9 cellular contexts compared by ENCODE assay signal in genomic region chr9:83154087-83154736, GRCh38.
DNase-seq lines count a peak whose midpoint lies in the region; ATAC-seq and TF ChIP-seq lines count a peak whose summit lies in the region.
"Had no signal": no experiment of that assay in that cellular context is flagged by ENCODE, and none has a peak within 500 bp of the region (broad histone marks: within the 10 kb centered on the region; RNA-seq: fewer than 3 reads in every experiment).

No MANE protein-coding gene starts in this region.

- no peaks in the 10 kb centered on the region for H3K27me3 ChIP-seq in sigmoid colon

- TF ChIP-seq EP300 in sigmoid colon (IDR thresholded peaks at IDR 0.05), result no peak

- no peaks in the 10 kb centered on the region for H3K36me3 ChIP-seq in sigmoid colon

- intact Hi-C loops in sigmoid colon (cut with DNase I), result no loop called here

- peak; percentile 14 for DNase-seq in RPMI7951 (ENCODE audit: low read depth)
- DNase-seq in myocyte (ENCODE audit: low read depth), result peak; percentile 26
- no peak for DNase-seq in GOT3 (lab: John Stamatoyannopoulos, UW)
- DNase-seq in sigmoid colon, result no peak
- DNase-seq in activated naive CD4-positive, alpha-beta T cell (lab: John Stamatoyannopoulos, UW), result no peak
- no peak for DNase-seq in stimulated activated CD4-positive, alpha-beta T cell treated with anti-CD3 and anti-CD28 coated beads, Interleukin-4, amount 100 ng/mL, for 1 hour

- H3K27ac ChIP-seq in sigmoid colon, result no peak overlapping the region
- H3K27ac ChIP-seq: VCaP had no signal

- H3K9me3 ChIP-seq in sigmoid colon, result no peaks in the 10 kb centered on the region

- ATAC-seq in GM18873 (IDR thresholded peaks at IDR 0.05; ENCODE audit: low FRiP score, unreplicated experiment) (peak; percentile 97), HG02870 (IDR thresholded peaks at IDR 0.05; ENCODE audit: unreplicated experiment) (peak; percentile 97)

- H3K4me1 ChIP-seq in sigmoid colon, result no peaks in the 10 kb centered on the region

- no peak overlapping the region for H3K4me3 ChIP-seq in sigmoid colon

- TF ChIP-seq CTCF in sigmoid colon (IDR thresholded peaks at IDR 0.05), result no peak

- no peak for TF ChIP-seq POLR2A in sigmoid colon (IDR thresholded peaks at IDR 0.05)

- 90 to 92% methylated on average over 2 of the region's 2 CpGs for WGBS in sigmoid colon, 2 donors

Comparison
In these comparisons a context has a peak if more than half of its experiments do, and no peak if none do; other contexts are left out.
1. DNase-seq: peak in RPMI7951 (single experiment) and myocyte (single experiment); none in GOT3 (single experiment), sigmoid colon (single experiment), activated naive CD4-positive, alpha-beta T cell (0 of 4) and stimulated activated CD4-positive, alpha-beta T cell treated with anti-CD3 and anti-CD28 coated beads, Interleukin-4, amount 100 ng/mL, for 1 hour (single experiment).